ENCODE assay signal across 17 cellular contexts in the genomic region with DNA sequence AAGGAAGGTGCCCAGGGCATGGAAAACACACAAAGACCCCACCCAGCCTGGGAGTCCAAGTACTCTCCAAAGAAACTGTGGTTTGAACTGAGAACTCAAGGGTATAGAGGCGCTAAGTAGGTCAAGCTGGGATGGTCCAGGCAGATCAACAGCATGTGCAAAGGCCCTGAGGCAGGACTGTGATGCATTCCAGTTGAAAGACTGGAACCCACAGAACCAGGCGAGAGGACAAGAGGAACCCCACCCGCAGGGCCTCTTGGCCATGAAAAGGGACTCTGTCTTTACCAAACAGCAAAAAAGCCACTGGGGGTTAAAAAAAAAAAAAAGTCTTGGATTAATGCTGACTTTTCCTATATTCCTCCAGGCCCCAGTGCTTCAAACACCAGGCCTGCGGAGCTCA. TPM values are rescaled to one million over a fixed set of nuclear protein-coding genes. Genes with fewer than 3 reads are reported as not detected.
DNase-seq lines count a peak whose midpoint lies in the region; ATAC-seq and TF ChIP-seq lines count a peak whose summit lies in the region.
"Had no signal": no experiment of that assay in that cellular context is flagged by ENCODE, and none has a peak within 500 bp of the region (broad histone marks: within the 10 kb centered on the region; RNA-seq: fewer than 3 reads in every experiment).

No MANE protein-coding gene starts in this region.

- 91 to 100% methylated on average over 3 to 4 of the region's 4 CpGs for WGBS in gastroesophageal sphincter (ENCODE audit: low coverage in 1 of 2), 2 donors

- intact Hi-C loops in left ventricle myocardium inferior (cut with micrococcal nuclease) (no loop called here), Right ventricle myocardium inferior (cut with DNase I) (no loop called here), upper lobe of right lung (cut with DNase I) (no loop called here)

- no peaks in the 10 kb centered on the region for H3K79me2 ChIP-seq in osteoblast (ENCODE audit: insufficient read depth, low read length)

- H3K27ac ChIP-seq in left ventricle myocardium inferior (replicated peaks) (peak overlapping the region; percentile 90), gastroesophageal sphincter (peak overlapping the region in 3 of 4 donors; percentile 41 to 66 (median 43)), osteoblast (ENCODE audit: low read depth, low read length) (no peak overlapping the region), upper lobe of right lung (peak overlapping the region; percentile 38), SJCRH30 (no peak overlapping the region)
- H3K27ac ChIP-seq: GM23248, KMS-11 had no signal

- no peak for TF ChIP-seq POLR2A in gastroesophageal sphincter (IDR thresholded peaks at IDR 0.05)

- no peak overlapping the region for H3K4me2 ChIP-seq in osteoblast (ENCODE audit: insufficient read depth, low read length)
- H3K4me2 ChIP-seq: KMS-11 had no signal

- TF ChIP-seq EP300 in gastroesophageal sphincter (IDR thresholded peaks at IDR 0.05) = no peak

- peaks cover 14% of the 10 kb centered on the region for H3K27me3 ChIP-seq in left ventricle myocardium inferior (ENCODE audit: low read depth)
- peaks cover 66% of the 10 kb centered on the region for H3K27me3 ChIP-seq in gastroesophageal sphincter
- no peaks in the 10 kb centered on the region for H3K27me3 ChIP-seq in osteoblast (ENCODE audit: insufficient read depth, low read length)
- no peaks in the 10 kb centered on the region for H3K27me3 ChIP-seq in upper lobe of right lung
- H3K27me3 ChIP-seq in SJCRH30 = no peaks in the 10 kb centered on the region

- H4K20me1 ChIP-seq in osteoblast (ENCODE audit: insufficient read depth, low read length) = peaks cover 10% of the 10 kb centered on the region

- no peak for TF ChIP-seq CTCF in left ventricle myocardium inferior (IDR thresholded peaks at IDR 0.05; ENCODE audit: borderline replicate concordance)
- TF ChIP-seq CTCF in gastroesophageal sphincter (IDR thresholded peaks at IDR 0.05) = no peak
- TF ChIP-seq CTCF in osteoblast (IDR thresholded peaks at IDR 0.05; ENCODE audit: extremely low read depth, low read depth, low read length) = no peak
- TF ChIP-seq CTCF in upper lobe of right lung (IDR thresholded peaks at IDR 0.05) = no peak

- H3K36me3 ChIP-seq in left ventricle myocardium inferior = peaks cover 23% of the 10 kb centered on the region
- peaks cover 0 to 11% of the 10 kb centered on the region in 2 donors for H3K36me3 ChIP-seq in gastroesophageal sphincter
- H3K36me3 ChIP-seq in osteoblast (ENCODE audit: insufficient read depth, low read length) = peaks cover 57% of the 10 kb centered on the region
- H3K36me3 ChIP-seq in upper lobe of right lung = no peaks in the 10 kb centered on the region
- H3K36me3 ChIP-seq in SJCRH30 = peaks cover 50% of the 10 kb centered on the region

- H3K9me3 ChIP-seq in left ventricle myocardium inferior (replicated peaks) = no peaks in the 10 kb centered on the region
- no peaks in the 10 kb centered on the region for H3K9me3 ChIP-seq in gastroesophageal sphincter
- no peaks in the 10 kb centered on the region for H3K9me3 ChIP-seq in osteoblast (ENCODE audit: low read depth, low read length)
- H3K9me3 ChIP-seq in upper lobe of right lung = no peaks in the 10 kb centered on the region
- no peaks in the 10 kb centered on the region for H3K9me3 ChIP-seq in SJCRH30 (replicated peaks)

- DNase-seq in left ventricle myocardium inferior (no peak), Right ventricle myocardium inferior (ENCODE audit: missing footprints) (no peak), osteoblast (ENCODE audit: insufficient read length, low spot score, missing footprints) (peak; percentile 81), upper lobe of right lung (no peak), SJCRH30 (no peak)
- DNase-seq: COR-L47, DMS53, GM23248, NCI-H1092 treated with DMSO at 0.1 percent for 48 hours, NCI-H1694 treated with DMSO at 0.1 percent for 48 hours, NCI-H446, SHP77 had no signal

- no peak for ATAC-seq in Right ventricle myocardium inferior
- ATAC-seq in gastroesophageal sphincter = no peak
- ATAC-seq in upper lobe of right lung = no peak
- ATAC-seq in HG02610 (IDR thresholded peaks at IDR 0.05; ENCODE audit: unreplicated experiment) = no peak
- ATAC-seq in GM19324 (IDR thresholded peaks at IDR 0.05; ENCODE audit: low FRiP score, unreplicated experiment) = no peak
- ATAC-seq: HCT116 had no signal

- H3K4me3 ChIP-seq in left ventricle myocardium inferior (no peak overlapping the region), gastroesophageal sphincter (no peak overlapping the region), osteoblast (ENCODE audit: insufficient read depth, low read length) (no peak overlapping the region), upper lobe of right lung (no peak overlapping the region), SJCRH30 (no peak overlapping the region)
- H3K4me3 ChIP-seq: GM23248 had no signal

- H2AFZ ChIP-seq in osteoblast (ENCODE audit: low read length) = no peak overlapping the region
- H2AFZ ChIP-seq: GM23248 had no signal

- H3K4me1 ChIP-seq in left ventricle myocardium inferior = peaks cover 90% of the 10 kb centered on the region
- H3K4me1 ChIP-seq in gastroesophageal sphincter = peaks cover 0 to 56% (median under 1%) of the 10 kb centered on the region in 3 donors
- peaks cover 13% of the 10 kb centered on the region for H3K4me1 ChIP-seq in osteoblast (ENCODE audit: insufficient read depth, low read length)
- H3K4me1 ChIP-seq in upper lobe of right lung = peaks cover 48% of the 10 kb centered on the region
- peaks cover 31% of the 10 kb centered on the region for H3K4me1 ChIP-seq in SJCRH30

RNA-seq across cellular contexts. Expression of a gene that starts 14.3 kb away (rescaled TPM):
- 9.0 TPM for total RNA-seq in left ventricle myocardium inferior
- 10.3 TPM for total RNA-seq in Right ventricle myocardium inferior
- total RNA-seq in gastroesophageal sphincter = 10 to 100 TPM in 2 of 4 donors, 1 to 10 TPM in 2; 4.0 to 14.0 (median 9.9) TPM
- 11.9 and 12.7 TPM in 2 replicates for total RNA-seq in osteoblast
- 17.0 TPM for total RNA-seq in upper lobe of right lung
- total RNA-seq in SJCRH30 (2014; rRNA removed; shearing (Covaris generic)) = 28.9 and 30.9 TPM in 2 replicates

RNA-seq across cellular contexts. Expression of a gene that starts 18.8 kb away (rescaled TPM):
- 11.8 TPM for total RNA-seq in left ventricle myocardium inferior
- total RNA-seq in Right ventricle myocardium inferior = 14.4 TPM
- 10 to 100 TPM in 3 of 4 donors, 1 to 10 TPM in 1; 6.4 to 14.6 (median 12.1) TPM for total RNA-seq in gastroesophageal sphincter
- 0.29 and 0.72 TPM in 2 replicates for total RNA-seq in osteoblast
- 53.5 TPM for total RNA-seq in upper lobe of right lung
- total RNA-seq in SJCRH30 (2014; rRNA removed; shearing (Covaris generic)) = 0.36 and 1.1 TPM in 2 replicates
- total RNA-seq: GM23248 had no signal

RNA-seq across cellular contexts. Expression of a gene that starts 55.3 kb away (rescaled TPM):
- total RNA-seq in left ventricle myocardium inferior (17.7 TPM), Right ventricle myocardium inferior (17.7 TPM), gastroesophageal sphincter (10 to 100 TPM; 19.0 to 37.7 (median 27.4) TPM), osteoblast (28.6 and 35.5 TPM in 2 replicates), upper lobe of right lung (73.9 TPM)
- total RNA-seq in SJCRH30 (2014; rRNA removed; shearing (Covaris generic)) = 11.9 and 12.4 TPM in 2 replicates

Comparison
In these comparisons a context has a peak if more than half of its experiments do, and no peak if none do; other contexts are left out.
1. H3K27ac ChIP-seq: peak in left ventricle myocardium inferior (single experiment), gastroesophageal sphincter (3 of 4) and upper lobe of right lung (single experiment); none in osteoblast (single experiment) and SJCRH30 (single experiment).